Comparison of ENCODE assay signal across 1 cellular context in genomic region chrX:39682778-39683177, GRCh38.
A peak's percentile ranks its signal among the peaks of the same experiment; 100 is the strongest.
TF ChIP-seq lines count a peak whose summit lies in the region.

No MANE protein-coding gene starts in this region.

TF ChIP-seq in K562, 482 proteins besides CTCF, POLR2A, EP300 and RAD21 (continued from another document):
- TF ChIP-seq MGA (IDR thresholded peaks at IDR 0.05) (peak; percentile 83), CREM (IDR thresholded peaks at IDR 0.05; ENCODE audit: low read depth) (peak; percentile 38; the same call in 1 of the 2 replicates), SIX5 (IDR thresholded peaks at IDR 0.05; ENCODE audit: borderline replicate concordance in 1 of 2, insufficient read depth in 1 of 2, low read depth in 1 of 2, low read length in 2 of 2) (peak; percentile 37 to 53; a peak in 3 of 4 replicates), NFYB (IDR thresholded peaks at IDR 0.05; ENCODE audit: extremely low read depth, insufficient read length) (peak; percentile 4), RAD51 (IDR thresholded peaks at IDR 0.05; ENCODE audit: borderline replicate concordance, low read depth) (peak; percentile 81), USF1 (CRISPR knock-in tag; IDR thresholded peaks at IDR 0.05) (peak; percentile 92), ZNF592 (IDR thresholded peaks at IDR 0.05) (no peak), POLR2AphosphoS2 (IDR thresholded peaks at IDR 0.05; ENCODE audit: low read length) (no peak), MEF2A (IDR thresholded peaks at IDR 0.05; ENCODE audit: control insufficient read depth, low read depth, low read length) (no peak), MBD2 (IDR thresholded peaks at IDR 0.05; ENCODE audit: borderline replicate concordance, low read depth) (0 out of 2 replicates have a peak, but pooled peaks have one; percentile 33), E2F6 (IDR thresholded peaks at IDR 0.05; ENCODE audit: borderline replicate concordance in 1 of 2, extremely low read depth in 1 of 2, insufficient read depth in 1 of 2, insufficient read length in 1 of 2, low read depth in 1 of 2, low read length in 1 of 2, poor library complexity in 1 of 2, severe bottlenecking in 1 of 2) (peak in 1 of 2 experiments; percentile 49), PTRF (tag; IDR thresholded peaks at IDR 0.05) (no peak), FUS (optimal IDR thresholded peaks at IDR 0.05; ENCODE audit: low read depth, low read length) (no peak), SAP30 (IDR thresholded peaks at IDR 0.05; ENCODE audit: borderline replicate concordance, insufficient read depth, low read depth, low read length, poor library complexity, severe bottlenecking) (no peak), TRIM24 (IDR thresholded peaks at IDR 0.05) (no peak), CBFA2T2 (conservative IDR thresholded peaks at IDR 0.05) (0 out of 2 replicates have a peak, but pooled peaks have one; percentile 20), MYC (IDR thresholded peaks at IDR 0.05; ENCODE audit: low read depth, low read length) (0 out of 2 replicates have a peak, but pooled peaks have one; percentile 13), MYC (CRISPR knock-in tag; IDR thresholded peaks at IDR 0.05; ENCODE audit: borderline replicate concordance, low read depth) (no peak), USF2 (CRISPR knock-in tag; IDR thresholded peaks at IDR 0.05) (peak; percentile 92)
